ENCODE assay signal across 8 cellular contexts in the genomic region with DNA sequence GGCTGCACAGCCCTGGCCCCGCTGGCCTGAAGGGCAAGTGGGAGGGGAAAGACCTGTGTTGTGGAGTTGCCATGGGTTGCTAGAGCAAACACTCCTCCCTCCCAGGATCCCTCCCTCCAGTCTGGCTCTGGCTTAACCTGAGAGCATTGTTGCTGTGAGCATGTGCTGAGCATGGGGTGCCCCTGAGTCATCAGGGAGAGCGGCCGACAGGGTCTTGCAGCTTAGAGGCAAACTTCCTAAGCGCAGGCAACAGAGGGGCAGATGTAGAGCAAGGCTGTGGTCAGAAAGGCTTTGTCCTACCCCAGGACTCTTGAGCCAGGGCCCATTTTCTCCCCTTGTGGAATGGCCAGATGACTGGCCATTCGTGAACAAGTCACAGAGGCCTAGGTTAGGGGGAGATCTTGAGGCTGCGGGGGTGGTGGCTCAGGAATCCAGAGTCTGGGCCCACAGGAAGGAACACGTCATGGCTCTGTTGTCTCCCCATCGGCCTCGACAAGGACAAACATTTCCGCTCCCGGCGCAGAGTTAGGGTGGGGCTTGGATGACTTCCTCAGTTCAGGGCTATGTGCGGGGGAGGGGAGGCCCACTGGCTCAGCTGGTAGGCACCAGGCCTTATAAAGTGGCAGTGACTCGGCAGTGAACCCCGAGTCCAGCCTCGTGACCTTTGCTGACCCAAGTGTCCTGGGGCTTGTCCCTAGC. TPM values are rescaled to one million over a fixed set of nuclear protein-coding genes. Genes with fewer than 3 reads are reported as not detected.
DNase-seq lines count a peak whose midpoint lies in the region; ATAC-seq and TF ChIP-seq lines count a peak whose summit lies in the region.

No MANE protein-coding gene starts in this region.

- no peaks in the 10 kb centered on the region for H3K9me3 Mint-ChIP-seq in activated naive CD4-positive, alpha-beta T cell treated with anti-CD3 and anti-CD28 coated beads, Interleukin-2, amount 50 U/mL, for 72 hours

- peak overlapping the region; percentile 95 for H3K27ac ChIP-seq in temporal lobe (ENCODE audit: low read depth, low read length)

- ATAC-seq in SK-N-SH treated with all-trans-retinoic acid at 6 μM for 48 hours: peak; percentile 67
- peak; percentile 59 to 69 for ATAC-seq in activated naive CD4-positive, alpha-beta T cell treated with anti-CD3 and anti-CD28 coated beads, Interleukin-2, amount 50 U/mL, for 72 hours

- DNase-seq in NCI-H1436 (lab: John Stamatoyannopoulos, UW) (peak; percentile 26), NCI-H1436 treated with DMSO at 0.1 percent for 48 hours (lab: John Stamatoyannopoulos, UW) (no peak), HK-2 (ENCODE audit: unreplicated experiment) (peak; percentile 97), glomerular endothelial cell (ENCODE audit: extremely low read depth, low read depth, low spot score) (peak; percentile 99), occipital lobe (lab: John Stamatoyannopoulos, UW) (peak; percentile 47)
- DNase-seq in activated naive CD4-positive, alpha-beta T cell treated with anti-CD3 and anti-CD28 coated beads, Interleukin-2, amount 50 U/mL, for 72 hours (ENCODE audit: low spot score in 2 of 2): peak; percentile 81 to 97

- peak overlapping the region; percentile 97 to 99 for H3K27ac Mint-ChIP-seq in activated naive CD4-positive, alpha-beta T cell treated with anti-CD3 and anti-CD28 coated beads, Interleukin-2, amount 50 U/mL, for 72 hours

- peaks cover 23 to 40% of the 10 kb centered on the region in 2 donors for H3K36me3 Mint-ChIP-seq in activated naive CD4-positive, alpha-beta T cell treated with anti-CD3 and anti-CD28 coated beads, Interleukin-2, amount 50 U/mL, for 72 hours

TF ChIP-seq in SK-N-SH treated with all-trans-retinoic acid at 6 μM for 48 hours, 23 proteins besides CTCF, POLR2A, EP300 and RAD21:
- no peak for TF ChIP-seq ISL1 (CRISPR knock-in tag; IDR thresholded peaks at IDR 0.05)
- no peak for TF ChIP-seq TCF4 (CRISPR knock-in tag; IDR thresholded peaks at IDR 0.05; ENCODE audit: borderline replicate concordance)
- peak; percentile 97 for TF ChIP-seq CSDC2 (CRISPR knock-in tag; IDR thresholded peaks at IDR 0.05)
- TF ChIP-seq, protein P1, sequence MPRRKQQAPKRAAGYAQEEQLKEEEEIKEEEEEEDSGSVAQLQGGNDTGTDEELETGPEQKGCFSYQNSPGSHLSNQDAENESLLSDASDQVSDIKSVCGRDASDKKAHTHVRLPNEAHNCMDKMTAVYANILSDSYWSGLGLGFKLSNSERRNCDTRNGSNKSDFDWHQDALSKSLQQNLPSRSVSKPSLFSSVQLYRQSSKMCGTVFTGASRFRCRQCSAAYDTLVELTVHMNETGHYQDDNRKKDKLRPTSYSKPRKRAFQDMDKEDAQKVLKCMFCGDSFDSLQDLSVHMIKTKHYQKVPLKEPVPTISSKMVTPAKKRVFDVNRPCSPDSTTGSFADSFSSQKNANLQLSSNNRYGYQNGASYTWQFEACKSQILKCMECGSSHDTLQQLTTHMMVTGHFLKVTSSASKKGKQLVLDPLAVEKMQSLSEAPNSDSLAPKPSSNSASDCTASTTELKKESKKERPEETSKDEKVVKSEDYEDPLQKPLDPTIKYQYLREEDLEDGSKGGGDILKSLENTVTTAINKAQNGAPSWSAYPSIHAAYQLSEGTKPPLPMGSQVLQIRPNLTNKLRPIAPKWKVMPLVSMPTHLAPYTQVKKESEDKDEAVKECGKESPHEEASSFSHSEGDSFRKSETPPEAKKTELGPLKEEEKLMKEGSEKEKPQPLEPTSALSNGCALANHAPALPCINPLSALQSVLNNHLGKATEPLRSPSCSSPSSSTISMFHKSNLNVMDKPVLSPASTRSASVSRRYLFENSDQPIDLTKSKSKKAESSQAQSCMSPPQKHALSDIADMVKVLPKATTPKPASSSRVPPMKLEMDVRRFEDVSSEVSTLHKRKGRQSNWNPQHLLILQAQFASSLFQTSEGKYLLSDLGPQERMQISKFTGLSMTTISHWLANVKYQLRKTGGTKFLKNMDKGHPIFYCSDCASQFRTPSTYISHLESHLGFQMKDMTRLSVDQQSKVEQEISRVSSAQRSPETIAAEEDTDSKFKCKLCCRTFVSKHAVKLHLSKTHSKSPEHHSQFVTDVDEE (CRISPR knock-in tag; IDR thresholded peaks at IDR 0.05): no peak
- no peak; the same call in none of the 2 replicates for TF ChIP-seq ZFP3 (CRISPR knock-in tag; IDR thresholded peaks at IDR 0.05)
- TF ChIP-seq, protein P2, sequence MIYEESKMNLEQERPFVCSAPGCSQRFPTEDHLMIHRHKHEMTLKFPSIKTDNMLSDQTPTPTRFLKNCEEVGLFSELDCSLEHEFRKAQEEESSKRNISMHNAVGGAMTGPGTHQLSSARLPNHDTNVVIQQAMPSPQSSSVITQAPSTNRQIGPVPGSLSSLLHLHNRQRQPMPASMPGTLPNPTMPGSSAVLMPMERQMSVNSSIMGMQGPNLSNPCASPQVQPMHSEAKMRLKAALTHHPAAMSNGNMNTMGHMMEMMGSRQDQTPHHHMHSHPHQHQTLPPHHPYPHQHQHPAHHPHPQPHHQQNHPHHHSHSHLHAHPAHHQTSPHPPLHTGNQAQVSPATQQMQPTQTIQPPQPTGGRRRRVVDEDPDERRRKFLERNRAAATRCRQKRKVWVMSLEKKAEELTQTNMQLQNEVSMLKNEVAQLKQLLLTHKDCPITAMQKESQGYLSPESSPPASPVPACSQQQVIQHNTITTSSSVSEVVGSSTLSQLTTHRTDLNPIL (CRISPR knock-in tag; IDR thresholded peaks at IDR 0.05; ENCODE audit: low read depth): peak; percentile 58
- 0 out of 2 replicates have a peak, but pooled peaks have one; percentile 37 for TF ChIP-seq ZC3H10 (CRISPR knock-in tag; IDR thresholded peaks at IDR 0.05)
- TF ChIP-seq ESRRG (CRISPR knock-in tag; IDR thresholded peaks at IDR 0.05): 0 out of 2 replicates have a peak, but pooled peaks have one; percentile 10
- no peak for TF ChIP-seq PPARA (CRISPR knock-in tag; IDR thresholded peaks at IDR 0.05; ENCODE audit: borderline replicate concordance)
- TF ChIP-seq SNAI2 (CRISPR knock-in tag; IDR thresholded peaks at IDR 0.05): 0 out of 2 replicates have a peak, but pooled peaks have one; percentile 64
- 0 out of 2 replicates have a peak, but pooled peaks have one; percentile 9 for TF ChIP-seq ZNF565 (CRISPR knock-in tag; conservative IDR thresholded peaks at IDR 0.05; ENCODE audit: low read depth)
- TF ChIP-seq RARB (CRISPR knock-in tag; IDR thresholded peaks at IDR 0.05): no peak; the same call in 1 of the 2 replicates
- TF ChIP-seq BACH2 (CRISPR knock-in tag; IDR thresholded peaks at IDR 0.05; ENCODE audit: borderline replicate concordance): no peak
TF ChIP-seq in SK-N-SH treated with all-trans-retinoic acid at 6 μM for 48 hours: peak in this region for 6.

RNA-seq across cellular contexts. Expression of gene DYNLT4, which starts 0.4 kb away (rescaled TPM):
- total RNA-seq in activated naive CD4-positive, alpha-beta T cell treated with anti-CD3 and anti-CD28 coated beads, Interleukin-2, amount 50 U/mL, for 72 hours: under 1 TPM; 0.32 to 0.80 TPM
- total RNA-seq in glomerular endothelial cell (0.29 and 1.4 TPM in 2 replicates), occipital lobe (not detected), temporal lobe (not detected)

RNA-seq across cellular contexts. Expression of gene BTBD19, which starts 0.8 kb away (rescaled TPM):
- 10 to 100 TPM in 1 of 2 donors, 1 to 10 TPM in 1; 9.7 to 16.7 TPM for total RNA-seq in activated naive CD4-positive, alpha-beta T cell treated with anti-CD3 and anti-CD28 coated beads, Interleukin-2, amount 50 U/mL, for 72 hours
- total RNA-seq in glomerular endothelial cell: 8.8 and 17.9 TPM in 2 replicates
- 0.47 TPM for total RNA-seq in occipital lobe
- 2.2 TPM for total RNA-seq in temporal lobe

RNA-seq across cellular contexts. Expression of gene PLK3, which starts 7.3 kb away (rescaled TPM):
- 10 to 100 TPM; 39.6 to 80.8 TPM for total RNA-seq in activated naive CD4-positive, alpha-beta T cell treated with anti-CD3 and anti-CD28 coated beads, Interleukin-2, amount 50 U/mL, for 72 hours
- total RNA-seq in glomerular endothelial cell: 49.1 and 56.1 TPM in 2 replicates
- total RNA-seq in occipital lobe: 10.0 TPM
- 9.1 TPM for total RNA-seq in temporal lobe

RNA-seq across cellular contexts. Expression of gene BEST4, which starts 19.5 kb away (rescaled TPM):
- total RNA-seq in activated naive CD4-positive, alpha-beta T cell treated with anti-CD3 and anti-CD28 coated beads, Interleukin-2, amount 50 U/mL, for 72 hours: 1 to 10 TPM in 1 of 2 donors, under 1 TPM in 1; 0.80 to 1.8 TPM
- total RNA-seq in glomerular endothelial cell (not detected in 2 replicates), occipital lobe (0.16 TPM), temporal lobe (0.49 TPM)

RNA-seq across cellular contexts. Expression of gene RPS8, which starts 32.2 kb away (rescaled TPM):
- total RNA-seq in activated naive CD4-positive, alpha-beta T cell treated with anti-CD3 and anti-CD28 coated beads, Interleukin-2, amount 50 U/mL, for 72 hours: 1,000 to 10,000 TPM; 2,726 to 3,052 TPM
- total RNA-seq in glomerular endothelial cell (1,433 and 2,325 TPM in 2 replicates), occipital lobe (1,634 TPM), temporal lobe (1,009 TPM)
